ENCODE assay signal across 11 cellular contexts in the genomic region with DNA sequence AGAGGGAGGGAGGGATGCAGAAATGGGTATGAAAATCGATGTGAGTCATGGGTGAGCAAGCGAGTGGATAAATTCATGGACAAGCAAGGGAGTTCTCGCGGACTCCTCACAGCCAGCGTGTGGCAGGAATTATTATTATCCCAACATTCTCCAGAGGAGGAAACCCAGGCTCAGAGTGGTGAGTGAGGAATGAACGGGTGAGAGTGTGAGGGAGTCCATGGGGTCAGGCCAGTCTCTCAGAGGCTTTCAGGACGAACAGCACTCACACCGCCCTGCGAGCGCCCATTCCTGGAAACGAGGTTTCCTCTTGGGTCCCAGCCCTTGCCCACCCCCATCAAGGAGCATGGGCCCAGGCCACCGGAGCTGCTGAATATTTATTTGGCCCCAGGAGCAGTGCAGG. TPM values are rescaled to one million over a fixed set of nuclear protein-coding genes. Genes with fewer than 3 reads are reported as not detected.
DNase-seq lines count a peak whose midpoint lies in the region; ATAC-seq and TF ChIP-seq lines count a peak whose summit lies in the region.
"Had no signal": no experiment of that assay in that cellular context is flagged by ENCODE, and none has a peak within 500 bp of the region (broad histone marks: within the 10 kb centered on the region; RNA-seq: fewer than 3 reads in every experiment).

No MANE protein-coding gene starts in this region.

- H3K79me1 ChIP-seq in H9 (ENCODE audit: insufficient read depth, low read depth, low read length, poor library complexity, severe bottlenecking): no peaks in the 10 kb centered on the region

- peaks cover 23% of the 10 kb centered on the region for H3K23me2 ChIP-seq in H9 (ENCODE audit: insufficient read length, low read depth, low read length, poor library complexity, severe bottlenecking)

- in situ Hi-C loops in ACHN (cut with HindIII; ENCODE audit: low pct_ligation_motif_present, low pct_unique_long_range_greater_than_20kb, low sequenced_read_pairs): no loop called here

- no peak overlapping the region for H3K14ac ChIP-seq in H9 (ENCODE audit: insufficient read depth, low read length)

- peak overlapping the region; percentile 82; the same call in 1 of the 2 replicates for H3K4me3 ChIP-seq in iPS-20b (ENCODE audit: low read length)

- H2BK5ac ChIP-seq in H9 (ENCODE audit: insufficient read length, low read length): no peak overlapping the region

- H3K9me3 Mint-ChIP-seq in H9: peaks cover 0 to 8% of the 10 kb centered on the region in 2 experiments; a peak in 4 of 5 replicates
- peaks cover 2% of the 10 kb centered on the region for H3K9me3 Mint-ChIP-seq in activated naive CD8-positive, alpha-beta T cell treated with anti-CD3 and anti-CD28 coated beads, Interleukin-2, amount 10 ng/mL, durations not matched to agents 7 days and 5 days

- peak overlapping the region; percentile 32 for H3K4me2 ChIP-seq in H9 (ENCODE audit: insufficient read depth, insufficient read length, low read length)

- no peak overlapping the region for H3T11ph ChIP-seq in H9 (ENCODE audit: low read length)

- no peak overlapping the region for H2BK20ac ChIP-seq in H9 (ENCODE audit: low read depth, low read length, poor library complexity, severe bottlenecking)

- H3K27me3 Mint-ChIP-seq in H9 (ENCODE audit: low read depth): peaks cover 82% of the 10 kb centered on the region
- H3K27me3 Mint-ChIP-seq in activated naive CD8-positive, alpha-beta T cell treated with anti-CD3 and anti-CD28 coated beads, Interleukin-2, amount 10 ng/mL, durations not matched to agents 7 days and 5 days: peaks cover 82% of the 10 kb centered on the region

- no peak for TF ChIP-seq CTCF in H9 (conservative IDR thresholded peaks at IDR 0.05)

- H3K27me3 ChIP-seq in H9 (ENCODE audit: insufficient read depth, low read length) (no peaks in the 10 kb centered on the region; the same call in 1 of the 2 replicates), iPS-20b (ENCODE audit: insufficient read depth, low read length) (peaks cover 87% of the 10 kb centered on the region)

- H3K79me2 ChIP-seq in H9 (ENCODE audit: insufficient read depth, low read length): no peaks in the 10 kb centered on the region

- no peak overlapping the region for H2AK5ac ChIP-seq in H9 (ENCODE audit: insufficient read length, low read length)

- H2BK12ac ChIP-seq in H9 (ENCODE audit: insufficient read length, low read depth, low read length): no peak overlapping the region

- no peak overlapping the region for H2BK15ac ChIP-seq in H9 (ENCODE audit: low read depth, low read length)

- no peak overlapping the region; a peak in 1 of 7 replicates for H3K27ac Mint-ChIP-seq in H9
- H3K27ac Mint-ChIP-seq in activated naive CD8-positive, alpha-beta T cell treated with anti-CD3 and anti-CD28 coated beads, Interleukin-2, amount 10 ng/mL, durations not matched to agents 7 days and 5 days: no peak overlapping the region

- no peak overlapping the region for H3K9ac ChIP-seq in H9 (ENCODE audit: extremely low read depth, insufficient read length, low read length)
- no peak overlapping the region for H3K9ac ChIP-seq in iPS-20b (ENCODE audit: low read depth, low read length)

- H2AFZ ChIP-seq in H9 (ENCODE audit: low read length): no peak overlapping the region

- POLR2A ChIA-PET in activated naive CD8-positive, alpha-beta T cell treated with anti-CD3 and anti-CD28 coated beads, Interleukin-2, amount 10 ng/mL, durations not matched to agents 7 days and 5 days (lab: Charles Lee): interaction anchor here (2.2 kb wide), 1 partner anchor 82 kb away, joined by 10 read pairs; no protein-coding TSS in a partner anchor

- H3K4me1 Mint-ChIP-seq in H9: peaks cover 29 to 43% of the 10 kb centered on the region in 2 experiments
- H3K4me1 Mint-ChIP-seq in activated naive CD8-positive, alpha-beta T cell treated with anti-CD3 and anti-CD28 coated beads, Interleukin-2, amount 10 ng/mL, durations not matched to agents 7 days and 5 days: peaks cover 17% of the 10 kb centered on the region

- H4K91ac ChIP-seq in H9 (ENCODE audit: insufficient read length, low read depth, low read length): no peak overlapping the region

- H3K23ac ChIP-seq in H9 (ENCODE audit: insufficient read length, low read depth, low read length): no peak overlapping the region

- DNase-seq in ACHN: peak; percentile 66
- no peak for DNase-seq in H9
- DNase-seq in activated naive CD8-positive, alpha-beta T cell treated with anti-CD3 and anti-CD28 coated beads, Interleukin-2, amount 10 ng/mL, durations not matched to agents 7 days and 5 days: no peak
- DNase-seq in middle frontal gyrus (ENCODE audit: extremely low spot score, low spot score): no peak
- no peak for DNase-seq in NCI-H82 (lab: John Stamatoyannopoulos, UW)
- DNase-seq: central memory CD4-positive, alpha-beta T cell; MM.1S had no signal

- H3K27ac ChIP-seq in H9 (ENCODE audit: insufficient read length, low read depth, low read length) (no peak overlapping the region), iPS-20b (ENCODE audit: low read length) (no peak overlapping the region)

- no peaks in the 10 kb centered on the region for H3K36me3 ChIP-seq in iPS-20b (ENCODE audit: insufficient read depth, low read depth, low read length)

- no peak overlapping the region for H3K18ac ChIP-seq in H9 (ENCODE audit: insufficient read length, low read depth, low read length)

- H3K4me3 Mint-ChIP-seq in H9: peak overlapping the region; percentile 66 to 92
- H3K4me3 Mint-ChIP-seq in activated naive CD8-positive, alpha-beta T cell treated with anti-CD3 and anti-CD28 coated beads, Interleukin-2, amount 10 ng/mL, durations not matched to agents 7 days and 5 days: peak overlapping the region; percentile 77

- H3K4me1 ChIP-seq in H9 (ENCODE audit: insufficient read depth, low read length): peaks cover 2% of the 10 kb centered on the region; the same call in 1 of the 2 replicates
- peaks cover 7% of the 10 kb centered on the region for H3K4me1 ChIP-seq in iPS-20b (ENCODE audit: insufficient read depth, low read length)

- H4K5ac ChIP-seq in H9 (ENCODE audit: insufficient read length, low read depth, low read length): no peak overlapping the region

- H3K56ac ChIP-seq in H9 (ENCODE audit: insufficient read length, low read depth, low read length): no peak overlapping the region

- WGBS in H9 (ENCODE audit: extremely low coverage, insufficient read length, low lambda C conversion rate): no CpG with 5 or more reads among the region's 12 CpGs

- H3K9me3 ChIP-seq in H9 (ENCODE audit: control insufficient read depth, low read depth, low read length) (no peaks in the 10 kb centered on the region), iPS-20b (ENCODE audit: insufficient read depth, low read depth, low read length) (no peaks in the 10 kb centered on the region)

- no peak overlapping the region for H3K4ac ChIP-seq in H9 (ENCODE audit: low read depth, low read length)

- ATAC-seq in activated naive CD8-positive, alpha-beta T cell treated with anti-CD3 and anti-CD28 coated beads, Interleukin-2, amount 10 ng/mL, durations not matched to agents 7 days and 5 days (ENCODE audit: low read depth): no peak
- ATAC-seq in GM21528 (IDR thresholded peaks at IDR 0.05; ENCODE audit: low FRiP score, unreplicated experiment) (no peak), GM18519 (IDR thresholded peaks at IDR 0.05; ENCODE audit: low FRiP score, unreplicated experiment) (no peak)

- H4K8ac ChIP-seq in H9 (replicated peaks; ENCODE audit: insufficient read length, low read depth, low read length): no peak overlapping the region

- H2BK120ac ChIP-seq in H9 (ENCODE audit: low read depth, low read length, poor library complexity, severe bottlenecking): no peak overlapping the region

- no peaks in the 10 kb centered on the region for H3K36me3 Mint-ChIP-seq in H9 (ENCODE audit: insufficient read depth in 1 of 3, low read depth in 3 of 3)
- no peaks in the 10 kb centered on the region for H3K36me3 Mint-ChIP-seq in activated naive CD8-positive, alpha-beta T cell treated with anti-CD3 and anti-CD28 coated beads, Interleukin-2, amount 10 ng/mL, durations not matched to agents 7 days and 5 days

- H4K20me1 ChIP-seq in H9 (ENCODE audit: control insufficient read depth, insufficient read depth, insufficient read length): no peaks in the 10 kb centered on the region

RNA-seq across cellular contexts. Expression of gene DNAAF3, which starts 6.3 kb away (rescaled TPM):
- total RNA-seq in H9 (2021): 3.0 and 4.6 TPM in 2 replicates
- under 1 TPM in 1 of 2 experiments, not detected in 1; 0.65 TPM for total RNA-seq in activated naive CD8-positive, alpha-beta T cell treated with anti-CD3 and anti-CD28 coated beads, Interleukin-2, amount 10 ng/mL, durations not matched to agents 7 days and 5 days
- total RNA-seq: T-helper 1 cell treated with Interleukin-12 subunit alpha and Interleukin-12 subunit beta and Interleukin-4 antibody, amounts not matched to agents 30 ng/mL and 1 ng/mL, for 36 hours had no signal

RNA-seq across cellular contexts. Expression of gene SYT5, which starts 7.3 kb away (rescaled TPM):
- 3.0 and 4.5 TPM in 2 replicates for total RNA-seq in H9 (2021)
- total RNA-seq in activated naive CD8-positive, alpha-beta T cell treated with anti-CD3 and anti-CD28 coated beads, Interleukin-2, amount 10 ng/mL, durations not matched to agents 7 days and 5 days: under 1 TPM in 1 of 2 experiments, not detected in 1; 0.39 TPM
- total RNA-seq: T-helper 1 cell treated with Interleukin-12 subunit alpha and Interleukin-12 subunit beta and Interleukin-4 antibody, amounts not matched to agents 30 ng/mL and 1 ng/mL, for 36 hours had no signal

RNA-seq across cellular contexts. Expression of gene TNNI3, which starts 15.2 kb away (rescaled TPM):
- total RNA-seq in H9 (2021): 36.9 and 41.0 TPM in 2 replicates
- total RNA-seq in activated naive CD8-positive, alpha-beta T cell treated with anti-CD3 and anti-CD28 coated beads, Interleukin-2, amount 10 ng/mL, durations not matched to agents 7 days and 5 days: not detected
- total RNA-seq: T-helper 1 cell treated with Interleukin-12 subunit alpha and Interleukin-12 subunit beta and Interleukin-4 antibody, amounts not matched to agents 30 ng/mL and 1 ng/mL, for 36 hours had no signal

RNA-seq across cellular contexts. Expression of gene TNNT1, which starts 23.7 kb away (rescaled TPM):
- total RNA-seq in H9 (2021): 124 and 127 TPM in 2 replicates
- total RNA-seq in activated naive CD8-positive, alpha-beta T cell treated with anti-CD3 and anti-CD28 coated beads, Interleukin-2, amount 10 ng/mL, durations not matched to agents 7 days and 5 days: not detected
- total RNA-seq: T-helper 1 cell treated with Interleukin-12 subunit alpha and Interleukin-12 subunit beta and Interleukin-4 antibody, amounts not matched to agents 30 ng/mL and 1 ng/mL, for 36 hours had no signal

RNA-seq across cellular contexts. Expression of gene PTPRH, which starts 36.6 kb away (rescaled TPM):
- 0.24 and 0.33 TPM in 2 replicates for total RNA-seq in H9 (2021)
- total RNA-seq in activated naive CD8-positive, alpha-beta T cell treated with anti-CD3 and anti-CD28 coated beads, Interleukin-2, amount 10 ng/mL, durations not matched to agents 7 days and 5 days: not detected

Comparison
In these comparisons a context has a peak if more than half of its experiments do, and no peak if none do; other contexts are left out.
1. RNA of gene TNNI3, which starts 15.2 kb away (total RNA-seq): 36.9 to 41.0 TPM in H9; not detected in activated naive CD8-positive, alpha-beta T cell treated with anti-CD3 and anti-CD28 coated beads, Interleukin-2, amount 10 ng/mL, durations not matched to agents 7 days and 5 days; every median in the first group is over 10 times any median in the second.